7 cellular contexts compared by ENCODE assay signal in genomic region chr2:61670591-61671503, GRCh38.
DNase-seq lines count a peak whose midpoint lies in the region; ATAC-seq and TF ChIP-seq lines count a peak whose summit lies in the region.

No MANE protein-coding gene starts in this region.

- no peaks in the 10 kb centered on the region for H3K9me3 ChIP-seq in PC-9 (ENCODE audit: insufficient read depth, low read depth)
- peaks cover 0 to 11% (median 8%) of the 10 kb centered on the region in 4 donors for H3K9me3 ChIP-seq in upper lobe of left lung

- H3K4me1 ChIP-seq in PC-9 (replicated peaks; ENCODE audit: insufficient read depth) (peaks cover 34% of the 10 kb centered on the region), upper lobe of left lung (peaks cover 8 to 17% (median 15%) of the 10 kb centered on the region in 4 donors)

- peaks cover 29% of the 10 kb centered on the region for H3F3A ChIP-seq in PC-9 (ENCODE audit: insufficient read depth, low read depth)

- CTCF ChIA-PET in PC-9 (lab: Charles Lee) = no interaction called here

- H3K27me3 ChIP-seq in PC-9 (ENCODE audit: insufficient read depth, low read depth) = no peaks in the 10 kb centered on the region
- no peaks in the 10 kb centered on the region for H3K27me3 ChIP-seq in upper lobe of left lung

- peak in 1 of 4 donors; percentile 16 for TF ChIP-seq EP300 in upper lobe of left lung (IDR thresholded peaks at IDR 0.05)

- peak overlapping the region; percentile 98 for H3K27ac ChIP-seq in PC-9
- H3K27ac ChIP-seq in upper lobe of left lung = peak overlapping the region; percentile 72 to 84 (median 80)

- H4K20me1 ChIP-seq in PC-9 (ENCODE audit: insufficient read depth) = no peaks in the 10 kb centered on the region

- H3K4me3 ChIP-seq in PC-9 (peak overlapping the region; percentile 46), upper lobe of left lung (peak overlapping the region in 3 of 4 donors; percentile 4 to 23 (median 19))

- H3K36me3 ChIP-seq in PC-9 (ENCODE audit: low read depth) (no peaks in the 10 kb centered on the region), upper lobe of left lung (no peaks in the 10 kb centered on the region)

- no peak overlapping the region for H3K4me3 Mint-ChIP-seq in mesothelial cell of epicardium

- POLR2A ChIA-PET in PC-9 (lab: Charles Lee; ENCODE audit: unreplicated experiment) = interaction anchor here (0.6 to 0.7 kb wide), 3 partner anchors 53 to 550 kb away, joined by 3 to 12 read pairs (median 3); no protein-coding TSS in a partner anchor

- peaks cover 3% of the 10 kb centered on the region for H3K36me3 Mint-ChIP-seq in mesothelial cell of epicardium

- no peaks in the 10 kb centered on the region for H3K79me2 ChIP-seq in PC-9 (ENCODE audit: low read depth)

- peak overlapping the region; percentile 63 for H2AFZ ChIP-seq in PC-9

- DNase-seq in GM13977 (ENCODE audit: low spot score) (peak; percentile 28), HCEC 1CT (peak; percentile 43), PC-9 (peak; percentile 33 to 93), dermis blood vessel endothelial cell (peak; percentile 63), mesothelial cell of epicardium (ENCODE audit: low spot score in 2 of 2, unreplicated experiment in 2 of 2) (no peak), upper lobe of left lung (peak in 1 of 2 donors; percentile 37), NCI-H2171 (lab: John Stamatoyannopoulos, UW) (no peak)

- WGBS in upper lobe of left lung, 2 donors = 10 to 17% methylated on average over 3 of the region's 3 CpGs

- no peak for TF ChIP-seq CTCF in GM13977 (IDR thresholded peaks at IDR 0.05; ENCODE audit: extremely low read depth, insufficient read depth, missing control alignments)
- TF ChIP-seq CTCF in PC-9 (conservative IDR thresholded peaks at IDR 0.05) = no peak
- no peak for TF ChIP-seq CTCF in mesothelial cell of epicardium (IDR thresholded peaks at IDR 0.05; ENCODE audit: unreplicated experiment)
- TF ChIP-seq CTCF in upper lobe of left lung (IDR thresholded peaks at IDR 0.05) = no peak

- no TSS peak for BruUV-seq in PC-9 (replicated peaks; lab: Mats Ljungman, UMichigan)

- peak overlapping the region; percentile 31 for H3K27ac Mint-ChIP-seq in mesothelial cell of epicardium

- H3K9me2 ChIP-seq in PC-9 (ENCODE audit: insufficient read depth) = no peaks in the 10 kb centered on the region

- in situ Hi-C loops in GM13977 (cut with MboI; ENCODE audit: low pct_unique_long_range_greater_than_20kb, low sequenced_read_pairs, unreplicated experiment) = no loop called here

- H3K27me3 Mint-ChIP-seq in mesothelial cell of epicardium (ENCODE audit: low read depth) = peaks cover 2% of the 10 kb centered on the region

- H3K9me3 Mint-ChIP-seq in mesothelial cell of epicardium = peaks cover 19% of the 10 kb centered on the region

- H3K4me1 Mint-ChIP-seq in mesothelial cell of epicardium = peaks cover 18% of the 10 kb centered on the region

- peak overlapping the region; percentile 84 for H3K4me2 ChIP-seq in PC-9

- peak in 1 of 2 donors; percentile 72 for ATAC-seq in upper lobe of left lung (ENCODE audit: low FRiP score in 2 of 2)

- TF ChIP-seq POLR2A in upper lobe of left lung (IDR thresholded peaks at IDR 0.05) = no peak

- intact Hi-C loops in PC-9 (cut with micrococcal nuclease; ENCODE audit: unreplicated experiment) = no loop called here

Comparison
In these comparisons a context has a peak if more than half of its experiments do, and no peak if none do; other contexts are left out.
1. DNase-seq: peak in GM13977 (single experiment), HCEC 1CT (single experiment), PC-9 (2 of 2) and dermis blood vessel endothelial cell (single experiment); none in mesothelial cell of epicardium (0 of 2) and NCI-H2171 (single experiment).